ENCODE assay signal across 23 cellular contexts in genomic region chr7:66643395-66643794, GRCh38.
"Had no signal": no experiment of that assay in that cellular context is flagged by ENCODE, and none has a peak within 500 bp of the region (broad histone marks: within the 10 kb centered on the region; RNA-seq: fewer than 3 reads in every experiment).

No MANE protein-coding gene starts in this region.

- H3K4me1 ChIP-seq: parathyroid adenoma, upper lobe of right lung had no signal

- H3K4me3 ChIP-seq: esophagus muscularis mucosa, gastroesophageal sphincter, heart right ventricle, right lobe of liver, thoracic aorta, upper lobe of right lung had no signal

- H3K4me3 Mint-ChIP-seq: activated CD4-positive, alpha-beta T cell treated with anti-CD3 and anti-CD28 coated beads, Interleukin-2, amount 10 ng/mL, durations not matched to agents 7 days and 5 days; activated CD8-positive, alpha-beta T cell treated with anti-CD3 and anti-CD28 coated beads, Interleukin-2, amount 10 ng/mL, durations not matched to agents 7 days and 5 days; activated naive CD8-positive, alpha-beta T cell treated with anti-CD3 and anti-CD28 coated beads, Interleukin-2, amount 10 ng/mL, durations not matched to agents 7 days and 5 days; brain; immature natural killer cell; naive thymus-derived CD4-positive, alpha-beta T cell had no signal

- H3K27ac Mint-ChIP-seq: activated CD4-positive, alpha-beta T cell treated with anti-CD3 and anti-CD28 coated beads, Interleukin-2, amount 10 ng/mL, durations not matched to agents 7 days and 5 days; activated CD8-positive, alpha-beta T cell treated with anti-CD3 and anti-CD28 coated beads, Interleukin-2, amount 10 ng/mL, durations not matched to agents 7 days and 5 days; activated naive CD8-positive, alpha-beta T cell treated with anti-CD3 and anti-CD28 coated beads, Interleukin-2, amount 10 ng/mL, durations not matched to agents 7 days and 5 days had no signal

- ATAC-seq: activated CD8-positive, alpha-beta T cell treated with anti-CD3 and anti-CD28 coated beads, Interleukin-2, amount 10 ng/mL, durations not matched to agents 7 days and 5 days; gastroesophageal sphincter; heart right ventricle; left ventricle myocardium superior; naive thymus-derived CD4-positive, alpha-beta T cell; right lobe of liver; upper lobe of right lung had no signal

- H3K9ac ChIP-seq: parathyroid adenoma had no signal

- DNase-seq: activated CD4-positive, alpha-beta T cell treated with anti-CD3 and anti-CD28 coated beads, Interleukin-2, amount 10 ng/mL, durations not matched to agents 7 days and 5 days; activated CD8-positive, alpha-beta T cell treated with anti-CD3 and anti-CD28 coated beads, Interleukin-2, amount 10 ng/mL, durations not matched to agents 7 days and 5 days; activated gamma-delta T cell treated with Interleukin-2 at 50 U/mL for 16 hours; activated naive CD8-positive, alpha-beta T cell treated with anti-CD3 and anti-CD28 coated beads, Interleukin-2, amount 10 ng/mL, durations not matched to agents 7 days and 5 days; central memory CD4-positive, alpha-beta T cell; cortex of kidney; effector CD8-positive, alpha-beta T cell; heart right ventricle; immature natural killer cell; kidney glomerular epithelial cell; left ventricle myocardium superior; naive thymus-derived CD4-positive, alpha-beta T cell; right lobe of liver; small intestine; stimulated activated CD4-positive, alpha-beta T cell treated with anti-CD3 and anti-CD28 coated beads, Interleukin-15, amount 100 ng/mL, for 24 hours; stimulated activated CD4-positive, alpha-beta T cell treated with anti-CD3 and anti-CD28 coated beads, Interleukin-2, amount 100 ng/mL, for 48 hours; upper lobe of right lung had no signal

- H3K27ac ChIP-seq: esophagus muscularis mucosa, gastroesophageal sphincter, heart right ventricle, neutrophil, parathyroid adenoma, right lobe of liver, thoracic aorta, upper lobe of right lung had no signal

- H3K9me3 Mint-ChIP-seq: activated CD4-positive, alpha-beta T cell treated with anti-CD3 and anti-CD28 coated beads, Interleukin-2, amount 10 ng/mL, durations not matched to agents 7 days and 5 days; activated naive CD8-positive, alpha-beta T cell treated with anti-CD3 and anti-CD28 coated beads, Interleukin-2, amount 10 ng/mL, durations not matched to agents 7 days and 5 days; brain; immature natural killer cell; naive thymus-derived CD4-positive, alpha-beta T cell had no signal

- H3K27me3 Mint-ChIP-seq: activated CD4-positive, alpha-beta T cell treated with anti-CD3 and anti-CD28 coated beads, Interleukin-2, amount 10 ng/mL, durations not matched to agents 7 days and 5 days; activated naive CD8-positive, alpha-beta T cell treated with anti-CD3 and anti-CD28 coated beads, Interleukin-2, amount 10 ng/mL, durations not matched to agents 7 days and 5 days; brain; naive thymus-derived CD4-positive, alpha-beta T cell had no signal

- H2AFZ ChIP-seq: parathyroid adenoma had no signal

- H3K79me2 ChIP-seq: parathyroid adenoma had no signal

- H3K27me3 ChIP-seq: esophagus muscularis mucosa, gastroesophageal sphincter, heart right ventricle, right lobe of liver, upper lobe of right lung had no signal

- H3K9me3 ChIP-seq: esophagus muscularis mucosa, gastroesophageal sphincter, heart right ventricle, neutrophil, right lobe of liver, thoracic aorta, upper lobe of right lung had no signal
